22 cellular contexts compared by ENCODE assay signal in the genomic region with DNA sequence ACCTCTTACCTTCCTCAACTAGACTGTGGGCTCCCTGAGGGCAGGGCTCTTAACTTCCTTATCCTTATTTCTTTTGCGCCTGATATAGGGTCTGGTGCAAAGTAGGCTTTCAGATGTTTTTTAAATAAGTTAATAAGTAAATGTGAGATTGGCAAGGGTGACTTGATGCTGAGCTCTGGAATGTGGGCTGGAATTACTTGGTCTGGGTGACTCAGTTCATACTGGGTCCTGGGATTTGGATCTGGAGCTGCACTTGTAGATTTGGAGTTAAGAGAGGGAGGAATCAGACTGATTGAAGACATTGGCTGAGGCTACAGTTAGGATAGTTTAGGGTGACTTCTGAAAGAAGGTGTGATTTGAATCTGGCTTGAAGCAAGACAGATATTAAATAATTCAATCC.
DNase-seq lines count a peak whose midpoint lies in the region; ATAC-seq and FAIRE-seq lines count a peak whose summit lies in the region.
"Had no signal": no experiment of that assay in that cellular context is flagged by ENCODE, and none has a peak within 500 bp of the region (broad histone marks: within the 10 kb centered on the region; RNA-seq: fewer than 3 reads in every experiment).

No MANE protein-coding gene starts in this region.

- no peaks in the 10 kb centered on the region for H3K4me1 Mint-ChIP-seq in immature natural killer cell
- H3K4me1 Mint-ChIP-seq: nephron, T-helper 17 cell had no signal

- no peaks in the 10 kb centered on the region for H3K36me3 Mint-ChIP-seq in immature natural killer cell

- FAIRE-seq in RCC 7860 (lab: Jason Lieb, UNC): peak; percentile 80
- FAIRE-seq: endothelial cell of umbilical vein, K562 had no signal

- peaks cover 0 to 3% (median 2%) of the 10 kb centered on the region in 3 donors for H3K27me3 Mint-ChIP-seq in immature natural killer cell (ENCODE audit: low read depth in 3 of 3)

- no peak for ATAC-seq in HG03460 (IDR thresholded peaks at IDR 0.05; ENCODE audit: unreplicated experiment)
- ATAC-seq: K562, T-helper 17 cell had no signal

- DNase-seq in EL: peak; percentile 41
- DNase-seq in RCC 7860 (ENCODE audit: low spot score): peak; percentile 61
- peak; percentile 71 for DNase-seq in fibroblast of peridontal ligament (ENCODE audit: extremely low read depth)
- DNase-seq in stromal cell of bone marrow (ENCODE audit: low read depth): peak; percentile 38
- no peak for DNase-seq in DMS 273 (lab: John Stamatoyannopoulos, UW; ENCODE audit: unreplicated experiment)
- DNase-seq in immature natural killer cell: no peak
- DNase-seq in SW 1271 (lab: John Stamatoyannopoulos, UW): no peak
- DNase-seq: activated CD8-positive, alpha-beta memory T cell treated with anti-CD3 and anti-CD28 coated beads, Interleukin-2, amount 50 U/mL, for 48 hours; activated gamma-delta T cell; adrenal gland; midbrain; NCI-H1092; NCI-H2029; OCI-M1; SJCRH30; stimulated activated CD4-positive, alpha-beta T cell treated with anti-CD3 and anti-CD28 coated beads, Interleukin-2, amount 100 ng/mL, for 24 hours; stimulated activated naive CD4-positive, alpha-beta T cell treated with Interleukin-2 at 50 U/mL for 16 hours; T-helper 17 cell had no signal

- no peak overlapping the region for H3K4me3 Mint-ChIP-seq in immature natural killer cell
- H3K4me3 Mint-ChIP-seq: nephron, T-helper 17 cell had no signal

- H3K9me3 Mint-ChIP-seq in immature natural killer cell: peaks cover 0 to 6% (median 3%) of the 10 kb centered on the region in 6 donors

- H3K27ac Mint-ChIP-seq in immature natural killer cell: no peak overlapping the region
- H3K27ac Mint-ChIP-seq: nephron, T-helper 17 cell had no signal

Comparison
In these comparisons a context has a peak if more than half of its experiments do, and no peak if none do; other contexts are left out.
1. DNase-seq: peak in EL (single experiment), RCC 7860 (single experiment), fibroblast of peridontal ligament (single experiment) and stromal cell of bone marrow (single experiment); none in DMS 273 (single experiment), immature natural killer cell (0 of 3) and SW 1271 (0 of 2).